ENCODE assay signal across 1 cellular context in the genomic region with DNA sequence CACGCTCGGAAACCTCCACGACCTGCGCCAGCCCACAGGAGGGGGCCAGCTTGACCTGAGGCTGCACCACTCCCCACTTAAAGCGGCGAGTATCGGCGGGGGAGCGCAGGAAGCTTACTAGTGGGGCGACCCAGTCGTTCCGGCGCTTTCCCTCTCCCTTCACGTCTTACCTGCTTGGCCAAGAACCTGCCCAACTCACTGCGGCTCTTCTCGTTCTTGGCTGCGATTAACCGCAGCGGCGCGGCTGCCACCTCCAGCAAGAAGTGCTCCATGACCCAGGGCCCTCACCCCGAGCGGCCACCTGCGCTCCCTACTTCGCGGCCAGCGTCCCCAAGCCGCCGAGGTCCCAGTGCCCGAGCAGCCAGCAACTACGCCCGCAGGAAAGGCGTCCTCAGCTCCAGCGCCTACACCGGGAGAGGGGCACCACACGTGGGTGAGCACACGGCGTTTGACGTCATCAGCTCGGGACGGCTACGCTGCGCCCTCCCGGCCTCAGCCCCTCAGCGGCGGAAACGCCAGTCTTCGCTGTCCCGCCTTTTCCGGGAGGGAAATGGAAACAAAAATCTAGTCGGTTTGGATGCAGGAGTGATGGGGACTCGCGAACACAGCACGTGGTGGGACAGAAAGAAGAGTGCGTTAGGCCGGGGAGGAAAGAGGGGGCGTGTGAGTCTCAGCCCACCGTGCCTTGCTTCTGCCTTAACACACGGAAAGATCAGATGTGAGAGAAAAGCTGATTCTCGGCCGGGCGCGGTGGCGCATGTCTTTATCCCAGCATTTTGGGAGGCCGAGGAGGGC.
TF ChIP-seq lines count a peak whose summit lies in the region.

MDN1 (minus strand) TSS at position 459 of the 795 bp plus-strand sequence; CDS start at position 272, 187 bp downstream.

TF ChIP-seq in HepG2, 621 proteins besides CTCF, POLR2A, EP300 and RAD21 (continued from another document and continues in another):
- TF ChIP-seq, protein P1, sequence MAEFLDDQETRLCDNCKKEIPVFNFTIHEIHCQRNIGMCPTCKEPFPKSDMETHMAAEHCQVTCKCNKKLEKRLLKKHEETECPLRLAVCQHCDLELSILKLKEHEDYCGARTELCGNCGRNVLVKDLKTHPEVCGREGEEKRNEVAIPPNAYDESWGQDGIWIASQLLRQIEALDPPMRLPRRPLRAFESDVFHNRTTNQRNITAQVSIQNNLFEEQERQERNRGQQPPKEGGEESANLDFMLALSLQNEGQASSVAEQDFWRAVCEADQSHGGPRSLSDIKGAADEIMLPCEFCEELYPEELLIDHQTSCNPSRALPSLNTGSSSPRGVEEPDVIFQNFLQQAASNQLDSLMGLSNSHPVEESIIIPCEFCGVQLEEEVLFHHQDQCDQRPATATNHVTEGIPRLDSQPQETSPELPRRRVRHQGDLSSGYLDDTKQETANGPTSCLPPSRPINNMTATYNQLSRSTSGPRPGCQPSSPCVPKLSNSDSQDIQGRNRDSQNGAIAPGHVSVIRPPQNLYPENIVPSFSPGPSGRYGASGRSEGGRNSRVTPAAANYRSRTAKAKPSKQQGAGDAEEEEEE (CRISPR knock-in tag; IDR thresholded peaks at IDR 0.05; ENCODE audit: borderline replicate concordance) = 0 out of 2 replicates have a peak, but pooled peaks have one; percentile 72
- TF ChIP-seq GRHL1 (CRISPR knock-in tag; conservative IDR thresholded peaks at IDR 0.05) (no peak), ZNF367 (CRISPR knock-in tag; IDR thresholded peaks at IDR 0.05; ENCODE audit: borderline replicate concordance) (no peak), ARNT2 (CRISPR knock-in tag; IDR thresholded peaks at IDR 0.05; ENCODE audit: low read depth) (peak; percentile 60; the same call in 1 of the 2 replicates), ZNF670 (CRISPR knock-in tag; IDR thresholded peaks at IDR 0.05; ENCODE audit: borderline replicate concordance) (peak; percentile 84; the same call in 1 of the 2 replicates), KLF6 (CRISPR knock-in tag; IDR thresholded peaks at IDR 0.05) (peak; percentile 79), ZNF800 (CRISPR knock-in tag; IDR thresholded peaks at IDR 0.05) (peak; percentile 15; the same call in 1 of the 2 replicates), DRAP1 (CRISPR knock-in tag; IDR thresholded peaks at IDR 0.05) (peak; percentile 85), ZFAT (CRISPR knock-in tag; conservative IDR thresholded peaks at IDR 0.05) (no peak), RFX5 (IDR thresholded peaks at IDR 0.05; ENCODE audit: low read depth, low read length) (peak; percentile 45; the same call in 1 of the 2 replicates), SPEN (CRISPR knock-in tag; IDR thresholded peaks at IDR 0.05; ENCODE audit: low read depth) (peak; percentile 97), ZNF121 (CRISPR knock-in tag; IDR thresholded peaks at IDR 0.05) (0 out of 2 replicates have a peak, but pooled peaks have one; percentile 38), TCF12 (IDR thresholded peaks at IDR 0.05) (no peak), TCF12 (CRISPR knock-in tag; IDR thresholded peaks at IDR 0.05) (peak; percentile 42; the same call in 1 of the 2 replicates), NFYB (CRISPR knock-in tag; IDR thresholded peaks at IDR 0.05) (no peak), KLF9 (CRISPR knock-in tag; IDR thresholded peaks at IDR 0.05; ENCODE audit: low read depth) (0 out of 2 replicates have a peak, but pooled peaks have one; percentile 42), DR1 (CRISPR knock-in tag; IDR thresholded peaks at IDR 0.05) (peak; percentile 35; the same call in 1 of the 2 replicates), ONECUT2 (CRISPR knock-in tag; IDR thresholded peaks at IDR 0.05) (no peak), HMG20B (CRISPR knock-in tag; conservative IDR thresholded peaks at IDR 0.05) (no peak), SMAD9 (CRISPR knock-in tag; IDR thresholded peaks at IDR 0.05) (no peak; the same call in 1 of the 2 replicates), ATF7 (IDR thresholded peaks at IDR 0.05) (peak; percentile 70), ATF7 (CRISPR knock-in tag; IDR thresholded peaks at IDR 0.05) (peak; percentile 91), XRCC5 (optimal IDR thresholded peaks at IDR 0.05; ENCODE audit: low read length) (peak; percentile 42), ZNF891 (CRISPR knock-in tag; IDR thresholded peaks at IDR 0.05) (no peak; the same call in 1 of the 2 replicates), ZNF34 (CRISPR knock-in tag; IDR thresholded peaks at IDR 0.05; ENCODE audit: borderline replicate concordance) (0 out of 2 replicates have a peak, but pooled peaks have one; percentile 69), THAP11 (CRISPR knock-in tag; IDR thresholded peaks at IDR 0.05) (peak; percentile 93), ZNF556 (CRISPR knock-in tag; IDR thresholded peaks at IDR 0.05; ENCODE audit: borderline replicate concordance) (peak; percentile 77), CEBPG (CRISPR knock-in tag; IDR thresholded peaks at IDR 0.05) (peak; percentile 41; the same call in 1 of the 2 replicates), ZNF337 (CRISPR knock-in tag; IDR thresholded peaks at IDR 0.05; ENCODE audit: borderline replicate concordance, low read depth) (0 out of 2 replicates have a peak, but pooled peaks have one; percentile 50), ZNF672 (CRISPR knock-in tag; IDR thresholded peaks at IDR 0.05) (no peak), ZGPAT (CRISPR knock-in tag; IDR thresholded peaks at IDR 0.05) (peak; percentile 91), ZNF660 (CRISPR knock-in tag; IDR thresholded peaks at IDR 0.05; ENCODE audit: borderline replicate concordance, low read depth) (no peak), MTF2 (CRISPR knock-in tag; IDR thresholded peaks at IDR 0.05; ENCODE audit: borderline replicate concordance) (0 out of 2 replicates have a peak, but pooled peaks have one; percentile 51)
- TF ChIP-seq, protein P2, sequence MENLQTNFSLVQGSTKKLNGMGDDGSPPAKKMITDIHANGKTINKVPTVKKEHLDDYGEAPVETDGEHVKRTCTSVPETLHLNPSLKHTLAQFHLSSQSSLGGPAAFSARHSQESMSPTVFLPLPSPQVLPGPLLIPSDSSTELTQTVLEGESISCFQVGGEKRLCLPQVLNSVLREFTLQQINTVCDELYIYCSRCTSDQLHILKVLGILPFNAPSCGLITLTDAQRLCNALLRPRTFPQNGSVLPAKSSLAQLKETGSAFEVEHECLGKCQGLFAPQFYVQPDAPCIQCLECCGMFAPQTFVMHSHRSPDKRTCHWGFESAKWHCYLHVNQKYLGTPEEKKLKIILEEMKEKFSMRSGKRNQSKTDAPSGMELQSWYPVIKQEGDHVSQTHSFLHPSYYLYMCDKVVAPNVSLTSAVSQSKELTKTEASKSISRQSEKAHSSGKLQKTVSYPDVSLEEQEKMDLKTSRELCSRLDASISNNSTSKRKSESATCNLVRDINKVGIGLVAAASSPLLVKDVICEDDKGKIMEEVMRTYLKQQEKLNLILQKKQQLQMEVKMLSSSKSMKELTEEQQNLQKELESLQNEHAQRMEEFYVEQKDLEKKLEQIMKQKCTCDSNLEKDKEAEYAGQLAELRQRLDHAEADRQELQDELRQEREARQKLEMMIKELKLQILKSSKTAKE (CRISPR knock-in tag; IDR thresholded peaks at IDR 0.05; ENCODE audit: borderline replicate concordance) = no peak
- TF ChIP-seq, protein P3, sequence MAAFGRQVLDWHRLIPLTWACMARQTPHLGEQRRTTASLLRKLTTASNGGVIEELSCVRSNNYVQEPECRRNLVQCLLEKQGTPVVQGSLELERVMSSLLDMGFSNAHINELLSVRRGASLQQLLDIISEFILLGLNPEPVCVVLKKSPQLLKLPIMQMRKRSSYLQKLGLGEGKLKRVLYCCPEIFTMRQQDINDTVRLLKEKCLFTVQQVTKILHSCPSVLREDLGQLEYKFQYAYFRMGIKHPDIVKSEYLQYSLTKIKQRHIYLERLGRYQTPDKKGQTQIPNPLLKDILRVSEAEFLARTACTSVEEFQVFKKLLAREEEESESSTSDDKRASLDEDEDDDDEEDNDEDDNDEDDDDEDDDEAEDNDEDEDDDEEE (CRISPR knock-in tag; IDR thresholded peaks at IDR 0.05) = peak; percentile 33; the same call in 1 of the 2 replicates
- TF ChIP-seq, protein P4, sequence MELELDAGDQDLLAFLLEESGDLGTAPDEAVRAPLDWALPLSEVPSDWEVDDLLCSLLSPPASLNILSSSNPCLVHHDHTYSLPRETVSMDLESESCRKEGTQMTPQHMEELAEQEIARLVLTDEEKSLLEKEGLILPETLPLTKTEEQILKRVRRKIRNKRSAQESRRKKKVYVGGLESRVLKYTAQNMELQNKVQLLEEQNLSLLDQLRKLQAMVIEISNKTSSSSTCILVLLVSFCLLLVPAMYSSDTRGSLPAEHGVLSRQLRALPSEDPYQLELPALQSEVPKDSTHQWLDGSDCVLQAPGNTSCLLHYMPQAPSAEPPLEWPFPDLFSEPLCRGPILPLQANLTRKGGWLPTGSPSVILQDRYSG (CRISPR knock-in tag; IDR thresholded peaks at IDR 0.05) = peak; percentile 9; the same call in 1 of the 2 replicates
- TF ChIP-seq, protein P5, sequence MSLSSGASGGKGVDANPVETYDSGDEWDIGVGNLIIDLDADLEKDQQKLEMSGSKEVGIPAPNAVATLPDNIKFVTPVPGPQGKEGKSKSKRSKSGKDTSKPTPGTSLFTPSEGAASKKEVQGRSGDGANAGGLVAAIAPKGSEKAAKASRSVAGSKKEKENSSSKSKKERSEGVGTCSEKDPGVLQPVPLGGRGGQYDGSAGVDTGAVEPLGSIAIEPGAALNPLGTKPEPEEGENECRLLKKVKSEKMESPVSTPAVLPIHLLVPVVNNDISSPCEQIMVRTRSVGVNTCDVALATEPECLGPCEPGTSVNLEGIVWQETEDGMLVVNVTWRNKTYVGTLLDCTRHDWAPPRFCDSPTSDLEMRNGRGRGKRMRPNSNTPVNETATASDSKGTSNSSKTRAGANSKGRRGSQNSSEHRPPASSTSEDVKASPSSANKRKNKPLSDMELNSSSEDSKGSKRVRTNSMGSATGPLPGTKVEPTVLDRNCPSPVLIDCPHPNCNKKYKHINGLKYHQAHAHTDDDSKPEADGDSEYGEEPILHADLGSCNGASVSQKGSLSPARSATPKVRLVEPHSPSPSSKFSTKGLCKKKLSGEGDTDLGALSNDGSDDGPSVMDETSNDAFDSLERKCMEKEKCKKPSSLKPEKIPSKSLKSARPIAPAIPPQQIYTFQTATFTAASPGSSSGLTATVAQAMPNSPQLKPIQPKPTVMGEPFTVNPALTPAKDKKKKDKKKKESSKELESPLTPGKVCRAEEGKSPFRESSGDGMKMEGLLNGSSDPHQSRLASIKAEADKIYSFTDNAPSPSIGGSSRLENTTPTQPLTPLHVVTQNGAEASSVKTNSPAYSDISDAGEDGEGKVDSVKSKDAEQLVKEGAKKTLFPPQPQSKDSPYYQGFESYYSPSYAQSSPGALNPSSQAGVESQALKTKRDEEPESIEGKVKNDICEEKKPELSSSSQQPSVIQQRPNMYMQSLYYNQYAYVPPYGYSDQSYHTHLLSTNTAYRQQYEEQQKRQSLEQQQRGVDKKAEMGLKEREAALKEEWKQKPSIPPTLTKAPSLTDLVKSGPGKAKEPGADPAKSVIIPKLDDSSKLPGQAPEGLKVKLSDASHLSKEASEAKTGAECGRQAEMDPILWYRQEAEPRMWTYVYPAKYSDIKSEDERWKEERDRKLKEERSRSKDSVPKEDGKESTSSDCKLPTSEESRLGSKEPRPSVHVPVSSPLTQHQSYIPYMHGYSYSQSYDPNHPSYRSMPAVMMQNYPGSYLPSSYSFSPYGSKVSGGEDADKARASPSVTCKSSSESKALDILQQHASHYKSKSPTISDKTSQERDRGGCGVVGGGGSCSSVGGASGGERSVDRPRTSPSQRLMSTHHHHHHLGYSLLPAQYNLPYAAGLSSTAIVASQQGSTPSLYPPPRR (CRISPR knock-in tag; IDR thresholded peaks at IDR 0.05; ENCODE audit: borderline replicate concordance) = peak; percentile 48; the same call in 1 of the 2 replicates
- TF ChIP-seq, protein P6, sequence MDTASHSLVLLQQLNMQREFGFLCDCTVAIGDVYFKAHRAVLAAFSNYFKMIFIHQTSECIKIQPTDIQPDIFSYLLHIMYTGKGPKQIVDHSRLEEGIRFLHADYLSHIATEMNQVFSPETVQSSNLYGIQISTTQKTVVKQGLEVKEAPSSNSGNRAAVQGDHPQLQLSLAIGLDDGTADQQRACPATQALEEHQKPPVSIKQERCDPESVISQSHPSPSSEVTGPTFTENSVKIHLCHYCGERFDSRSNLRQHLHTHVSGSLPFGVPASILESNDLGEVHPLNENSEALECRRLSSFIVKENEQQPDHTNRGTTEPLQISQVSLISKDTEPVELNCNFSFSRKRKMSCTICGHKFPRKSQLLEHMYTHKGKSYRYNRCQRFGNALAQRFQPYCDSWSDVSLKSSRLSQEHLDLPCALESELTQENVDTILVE (CRISPR knock-in tag; IDR thresholded peaks at IDR 0.05) = peak; percentile 73
